18 cellular contexts compared by ENCODE assay signal in the genomic region with DNA sequence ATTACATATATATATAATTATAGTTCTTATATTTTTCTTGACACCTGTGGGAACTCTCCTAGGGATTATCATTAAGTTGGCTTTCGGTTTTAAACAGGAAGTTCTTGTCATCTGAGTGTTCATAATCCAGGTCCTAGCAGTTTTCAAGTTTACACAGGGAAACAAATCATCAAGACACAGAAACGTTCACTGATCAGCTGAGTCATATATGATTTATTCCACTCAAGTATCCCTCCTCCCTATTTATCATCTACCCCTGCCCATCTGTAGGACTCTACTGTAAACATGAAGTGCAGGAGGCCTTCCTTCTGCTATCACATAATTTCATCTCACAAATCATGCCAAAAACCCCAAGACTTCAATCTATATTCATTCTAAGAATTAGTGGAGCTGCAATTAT.
"Had no signal": no experiment of that assay in that cellular context is flagged by ENCODE, and none has a peak within 500 bp of the region (broad histone marks: within the 10 kb centered on the region; RNA-seq: fewer than 3 reads in every experiment).

No MANE protein-coding gene starts in this region.

- DNase-seq: activated CD8-positive, alpha-beta memory T cell treated with anti-CD3 and anti-CD28 coated beads, Interleukin-2, amount 10 ng/mL, durations not matched to agents 7 days and 5 days; activated naive CD4-positive, alpha-beta T cell; activated naive CD8-positive, alpha-beta T cell treated with anti-CD3 and anti-CD28 coated beads, Interleukin-2, amount 50 U/mL, for 24 hours; activated T-cell treated with anti-CD3 and anti-CD28 coated beads, Interleukin-2, amount 50 U/mL, for 4 hours; heart left ventricle; islet precursor cell; left lung; mesendoderm; nephron progenitor cell; psoas muscle; right lobe of liver; spleen; stimulated activated CD4-positive, alpha-beta T cell treated with anti-CD3 and anti-CD28 coated beads, Interleukin-1b, Interleukin-23, amount 100 ng/mL, for 48 hours; stimulated activated naive B cell treated with anti-CD40 and anti-IgM and Interleukin-4, amounts not matched to agents 10 μg/mL and 1 μg/mL and 100 μg/mL, for 72 hours; T-helper 2 cell had no signal

- ATAC-seq: activated CD8-positive, alpha-beta memory T cell treated with anti-CD3 and anti-CD28 coated beads, Interleukin-2, amount 10 ng/mL, durations not matched to agents 7 days and 5 days; activated naive CD8-positive, alpha-beta T cell treated with anti-CD3 and anti-CD28 coated beads, Interleukin-2, amount 50 U/mL, for 24 hours; activated T-cell treated with anti-CD3 and anti-CD28 coated beads, Interleukin-2, amount 50 U/mL, for 4 hours; foreskin keratinocyte; heart left ventricle; left lung; psoas muscle; right lobe of liver; stimulated activated naive B cell treated with anti-CD40 and anti-IgM and Interleukin-4, amounts not matched to agents 10 μg/mL and 1 μg/mL and 100 μg/mL, for 72 hours had no signal

- H3K4me3 ChIP-seq: esophagus muscularis mucosa, heart left ventricle, left lung, psoas muscle, right lobe of liver, spleen, tibial nerve had no signal

- H3K27ac ChIP-seq: esophagus muscularis mucosa, foreskin keratinocyte, heart left ventricle, left lung, psoas muscle, right lobe of liver, spleen, tibial nerve had no signal

- H3K27me3 ChIP-seq: esophagus muscularis mucosa, foreskin keratinocyte, heart left ventricle, left lung, right lobe of liver, spleen, tibial nerve had no signal

- H3K9me3 ChIP-seq: esophagus muscularis mucosa, heart left ventricle, left lung, psoas muscle, right lobe of liver, spleen, tibial nerve had no signal
